ENCODE assay signal across 8 cellular contexts in the genomic region with DNA sequence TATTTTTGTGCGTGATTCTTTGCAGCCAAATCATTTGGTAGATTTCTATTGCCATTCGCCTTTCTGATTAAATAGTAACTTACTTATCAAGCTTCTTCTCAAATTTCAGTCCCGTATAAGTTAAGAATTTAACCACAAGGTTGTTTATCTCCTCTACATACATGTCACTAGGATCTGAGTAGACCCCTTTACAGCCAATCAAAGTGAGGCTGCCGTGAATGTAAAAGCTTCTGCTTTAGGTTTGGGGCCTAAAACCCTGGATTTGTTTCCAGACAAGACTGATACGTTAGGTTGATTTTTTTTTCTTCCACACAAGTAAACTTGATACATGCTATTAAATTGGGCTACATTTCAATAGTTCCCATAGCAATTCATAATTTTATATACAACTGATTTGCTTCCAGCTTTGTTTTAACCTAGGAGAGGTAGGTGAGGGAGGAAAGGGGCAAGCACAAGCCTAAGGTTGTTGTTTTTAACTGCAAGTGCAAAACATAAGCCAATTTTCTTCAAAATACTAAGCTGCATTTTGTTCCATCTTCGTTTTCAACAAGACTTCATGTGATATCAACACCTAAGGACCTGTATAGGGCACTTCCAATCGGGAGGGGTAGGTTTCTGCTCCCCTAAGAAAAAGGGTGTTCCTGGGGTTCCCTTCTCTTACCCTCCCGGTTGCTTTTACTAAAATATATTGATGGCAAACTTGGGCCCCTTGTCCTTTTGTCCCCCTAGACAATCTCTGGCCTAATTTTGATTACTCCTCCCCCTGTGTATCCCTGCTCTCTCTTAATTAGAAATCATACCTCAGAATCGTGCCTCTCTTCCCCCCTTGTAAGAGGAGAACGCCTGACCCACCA. TPM values are rescaled to one million over a fixed set of nuclear protein-coding genes. Genes with fewer than 3 reads are reported as not detected.
DNase-seq lines count a peak whose midpoint lies in the region; ATAC-seq and TF ChIP-seq lines count a peak whose summit lies in the region.

No MANE protein-coding gene starts in this region.

- 0% methylated on average over 9 of the region's 10 CpGs for WGBS in mammary epithelial cell (ENCODE audit: low coverage, missing lambda C conversion rate)

- TSS peak; percentile 21 for BruUV-seq in mammary epithelial cell (replicated peaks; lab: Mats Ljungman, UMichigan)

- no peaks in the 10 kb centered on the region for H3K36me3 ChIP-seq in mammary epithelial cell (ENCODE audit: insufficient read depth, low read length)
- no peaks in the 10 kb centered on the region for H3K36me3 ChIP-seq in upper lobe of right lung

- TF ChIP-seq CTCF in mammary epithelial cell (conservative IDR thresholded peaks at IDR 0.05 in 1 of 2, IDR thresholded peaks at IDR 0.05 in 1 of 2; ENCODE audit: extremely low read depth in 1 of 2, insufficient read depth in 1 of 2, low read depth in 1 of 2, low read length in 2 of 2): no peak
- no peak for TF ChIP-seq CTCF in upper lobe of right lung (IDR thresholded peaks at IDR 0.05)

- ATAC-seq in upper lobe of right lung: no peak
- no peak for ATAC-seq in HG03439 (IDR thresholded peaks at IDR 0.05; ENCODE audit: unreplicated experiment)
- no peak for ATAC-seq in GM21423 (IDR thresholded peaks at IDR 0.05; ENCODE audit: unreplicated experiment)

- peak overlapping the region; percentile 69 for H2AFZ ChIP-seq in mammary epithelial cell (ENCODE audit: low read depth, low read length)

- peak overlapping the region; percentile 88 for H3K4me3 Mint-ChIP-seq in activated CD4-positive, alpha-beta T cell treated with anti-CD3 and anti-CD28 coated beads, Interleukin-2, amount 10 ng/mL, durations not matched to agents 7 days and 5 days

- H3K9ac ChIP-seq in mammary epithelial cell (ENCODE audit: insufficient read depth, low read length): peak overlapping the region; percentile 95

- no peaks in the 10 kb centered on the region for H3K9me3 Mint-ChIP-seq in activated CD4-positive, alpha-beta T cell treated with anti-CD3 and anti-CD28 coated beads, Interleukin-2, amount 10 ng/mL, durations not matched to agents 7 days and 5 days

- H3K27ac ChIP-seq in mammary epithelial cell (ENCODE audit: insufficient read depth, low read depth, low read length) (peak overlapping the region; percentile 80), upper lobe of right lung (peak overlapping the region; percentile 87)

- dilution Hi-C loops in mammary epithelial cell (cut with HindIII; ENCODE audit: low sequenced_read_pairs): no loop called here

- H3K79me2 ChIP-seq in mammary epithelial cell (ENCODE audit: insufficient read depth, low read length): peaks cover 61% of the 10 kb centered on the region

- H3K27me3 ChIP-seq in mammary epithelial cell (ENCODE audit: insufficient read depth, low read length): no peaks in the 10 kb centered on the region
- H3K27me3 ChIP-seq in upper lobe of right lung: no peaks in the 10 kb centered on the region

- peaks cover 19% of the 10 kb centered on the region for H3K36me3 Mint-ChIP-seq in activated CD4-positive, alpha-beta T cell treated with anti-CD3 and anti-CD28 coated beads, Interleukin-2, amount 10 ng/mL, durations not matched to agents 7 days and 5 days (ENCODE audit: low read depth)

- in situ Hi-C loops in mammary epithelial cell (cut with MboI; ENCODE audit: low sequenced_read_pairs in 2 of 2): no loop called here

- H3K4me3 ChIP-seq in mammary epithelial cell (replicated peaks in 1 of 3; ENCODE audit: insufficient read depth in 1 of 3, low read depth in 2 of 3, low read length in 3 of 3) (peak overlapping the region; percentile 79 to 97 (median 88)), upper lobe of right lung (peak overlapping the region; percentile 67)

- no peaks in the 10 kb centered on the region for H4K20me1 ChIP-seq in mammary epithelial cell (ENCODE audit: insufficient read depth, low read length)

- DNase-seq in activated CD4-positive, alpha-beta T cell treated with anti-CD3 and anti-CD28 coated beads, Interleukin-2, amount 10 ng/mL, durations not matched to agents 7 days and 5 days: peak; percentile 33
- no peak for DNase-seq in activated CD4-positive, alpha-beta T cell treated with anti-CD3 and anti-CD28 coated beads, Interleukin-2, amount 50 U/mL, for 4 hours
- peak; percentile 25 for DNase-seq in NCI-H748 (lab: John Stamatoyannopoulos, UW; ENCODE audit: unreplicated experiment)
- peak; percentile 45 for DNase-seq in mammary epithelial cell
- peak; percentile 47 to 56 for DNase-seq in lung microvascular endothelial cell (ENCODE audit: low read depth in 2 of 2)
- DNase-seq in upper lobe of right lung: no peak

- H3K9me3 ChIP-seq in mammary epithelial cell (replicated peaks; ENCODE audit: insufficient read depth, low read length) (no peaks in the 10 kb centered on the region), upper lobe of right lung (no peaks in the 10 kb centered on the region)

- H3K4me2 ChIP-seq in mammary epithelial cell (ENCODE audit: insufficient read depth, low read depth, low read length): peak overlapping the region; percentile 89

- peaks cover 38% of the 10 kb centered on the region for H3K4me1 Mint-ChIP-seq in activated CD4-positive, alpha-beta T cell treated with anti-CD3 and anti-CD28 coated beads, Interleukin-2, amount 10 ng/mL, durations not matched to agents 7 days and 5 days

- H3K4me1 ChIP-seq in mammary epithelial cell (ENCODE audit: insufficient read depth, low read length) (peaks cover 14% of the 10 kb centered on the region), upper lobe of right lung (peaks cover 24% of the 10 kb centered on the region)

- no peaks in the 10 kb centered on the region for H3K27me3 Mint-ChIP-seq in activated CD4-positive, alpha-beta T cell treated with anti-CD3 and anti-CD28 coated beads, Interleukin-2, amount 10 ng/mL, durations not matched to agents 7 days and 5 days

- CTCF ChIA-PET in activated CD4-positive, alpha-beta T cell treated with anti-CD3 and anti-CD28 coated beads, Interleukin-2, amount 10 ng/mL, durations not matched to agents 7 days and 5 days (lab: Charles Lee): interaction anchor here (0.5 to 1.8 kb wide), 5 partner anchors 13 to 95 kb away, joined by 4 to 8 read pairs (median 5); partner anchors contain the start of gene NOL7
- CTCF ChIA-PET in mammary epithelial cell (lab: Charles Lee; ENCODE audit: low non-redundant PET): interaction anchor here (0.6 kb wide), 1 partner anchor 104 kb away, joined by 4 read pairs; no protein-coding TSS in a partner anchor

- intact Hi-C loops in mammary epithelial cell (cut with micrococcal nuclease): loop anchor here (2.0 to 5.0 kb wide), 4 partner anchors 23 to 102 kb away; partner anchors contain the start of genes MCUR1 and NOL7
- intact Hi-C loops in upper lobe of right lung (cut with DNase I): no loop called here

- POLR2A ChIA-PET in activated CD4-positive, alpha-beta T cell treated with anti-CD3 and anti-CD28 coated beads, Interleukin-2, amount 10 ng/mL, durations not matched to agents 7 days and 5 days (lab: Charles Lee): interaction anchor here (0.6 to 0.7 kb wide), 3 partner anchors 19 to 1672 kb away, joined by 3 to 4 read pairs (median 4); no protein-coding TSS in a partner anchor

- H3K27ac Mint-ChIP-seq in activated CD4-positive, alpha-beta T cell treated with anti-CD3 and anti-CD28 coated beads, Interleukin-2, amount 10 ng/mL, durations not matched to agents 7 days and 5 days: peak overlapping the region; percentile 90

RNA-seq across cellular contexts. Expression of gene RANBP9, which starts 1.7 kb away (rescaled TPM):
- 10 to 100 TPM; 51.1 to 56.1 TPM for total RNA-seq in activated CD4-positive, alpha-beta T cell treated with anti-CD3 and anti-CD28 coated beads, Interleukin-2, amount 10 ng/mL, durations not matched to agents 7 days and 5 days
- total RNA-seq in mammary epithelial cell: 10 to 100 TPM; 26.7 to 44.4 TPM
- polyA plus RNA-seq in mammary epithelial cell: 22.9 TPM
- 29.4 TPM for polyA minus RNA-seq in mammary epithelial cell
- total RNA-seq in lung microvascular endothelial cell: 18.3 and 21.0 TPM in 2 replicates
- 38.5 TPM for total RNA-seq in upper lobe of right lung

Comparison
In these comparisons a context has a peak if more than half of its experiments do, and no peak if none do; other contexts are left out.
1. DNase-seq: peak in activated CD4-positive, alpha-beta T cell treated with anti-CD3 and anti-CD28 coated beads, Interleukin-2, amount 10 ng/mL, durations not matched to agents 7 days and 5 days (single experiment), NCI-H748 (single experiment), mammary epithelial cell (single experiment) and lung microvascular endothelial cell (2 of 2); none in activated CD4-positive, alpha-beta T cell treated with anti-CD3 and anti-CD28 coated beads, Interleukin-2, amount 50 U/mL, for 4 hours (0 of 2) and upper lobe of right lung (single experiment).